9 cellular contexts compared by ENCODE assay signal in genomic region chr16:2904922-2905240, GRCh38. TPM values are rescaled to one million over a fixed set of nuclear protein-coding genes. Genes with fewer than 3 reads are reported as not detected.
A peak's percentile ranks its signal among the peaks of the same experiment; 100 is the strongest.
DNase-seq lines count a peak whose midpoint lies in the region; ATAC-seq and TF ChIP-seq lines count a peak whose summit lies in the region.
"Had no signal": no experiment of that assay in that cellular context is flagged by ENCODE, and none has a peak within 500 bp of the region (broad histone marks: within the 10 kb centered on the region; RNA-seq: fewer than 3 reads in every experiment).

No MANE protein-coding gene starts in this region.

- peaks cover 0 to 2% of the 10 kb centered on the region in 2 donors for H3K27me3 Mint-ChIP-seq in CD8-positive, alpha-beta memory T cell
- H3K27me3 Mint-ChIP-seq in T-helper 17 cell = no peaks in the 10 kb centered on the region

- H3K4me1 ChIP-seq in CD8-positive, alpha-beta memory T cell (ENCODE audit: insufficient read depth, low read length) = peaks cover 10% of the 10 kb centered on the region
- H3K4me1 ChIP-seq in psoas muscle = peaks cover 11% of the 10 kb centered on the region

- intact Hi-C loops in psoas muscle (cut with DNase I) = no loop called here

- CTCF ChIA-PET in CD8-positive, alpha-beta memory T cell (lab: Charles Lee) = no interaction called here

- ATAC-seq in T-helper 17 cell (no peak), psoas muscle (peak in 1 of 4 donors; percentile 0), GM18868 (IDR thresholded peaks at IDR 0.05; ENCODE audit: unreplicated experiment) (no peak)

- peaks cover 0 to 2% (median 0%) of the 10 kb centered on the region in 3 donors for H3K36me3 Mint-ChIP-seq in CD8-positive, alpha-beta memory T cell
- no peaks in the 10 kb centered on the region for H3K36me3 Mint-ChIP-seq in T-helper 17 cell (ENCODE audit: low read depth)

- H3K4me3 ChIP-seq in CD8-positive, alpha-beta memory T cell (ENCODE audit: low read length) = peak overlapping the region; percentile 73
- H3K4me3 ChIP-seq in H7 (ENCODE audit: insufficient read depth, low read depth, low read length) (peak overlapping the region; percentile 91), fibroblast of pulmonary artery (replicated peaks; ENCODE audit: low read depth, low read length) (peak overlapping the region; percentile 80), psoas muscle (peak overlapping the region; percentile 85)

- TF ChIP-seq CTCF in fibroblast of pulmonary artery (IDR thresholded peaks at IDR 0.05; ENCODE audit: low read length, missing control alignments) = no peak
- no peak for TF ChIP-seq CTCF in psoas muscle (IDR thresholded peaks at IDR 0.05)

- POLR2A ChIA-PET in CD8-positive, alpha-beta memory T cell (lab: Charles Lee) = interaction anchor here (1.2 kb wide), 1 partner anchor 22 kb away, joined by 6 read pairs; the partner anchor contains the start of gene FLYWCH2

- H3K9me3 ChIP-seq in CD8-positive, alpha-beta memory T cell (ENCODE audit: low read length) = no peaks in the 10 kb centered on the region
- H3K9me3 ChIP-seq in T-helper 17 cell (ENCODE audit: control insufficient read depth, low read length, poor library complexity, severe bottlenecking) (no peaks in the 10 kb centered on the region), psoas muscle (no peaks in the 10 kb centered on the region)

- WGBS in psoas muscle, 3 donors = 0 to 1% (median 1%) methylated on average over 26 to 32 of the region's 32 CpGs

- peak overlapping the region; percentile 74 for H3K27ac ChIP-seq in CD8-positive, alpha-beta memory T cell (ENCODE audit: low read depth, low read length)
- peak overlapping the region; percentile 87 for H3K27ac ChIP-seq in psoas muscle

- peak overlapping the region; percentile 88 to 96 (median 92) for H3K4me3 Mint-ChIP-seq in CD8-positive, alpha-beta memory T cell
- H3K4me3 Mint-ChIP-seq in T-helper 17 cell = peak overlapping the region; percentile 97

- no peaks in the 10 kb centered on the region for H3K36me3 ChIP-seq in CD8-positive, alpha-beta memory T cell (ENCODE audit: insufficient read depth, low read length)
- H3K36me3 ChIP-seq in H7 (replicated peaks; ENCODE audit: control insufficient read depth, insufficient read depth, low read length) (no peaks in the 10 kb centered on the region), psoas muscle (ENCODE audit: insufficient read depth in 1 of 2, low read depth in 1 of 2) (no peaks in the 10 kb centered on the region)

- peak overlapping the region; percentile 54 to 94 (median 88) for H3K27ac Mint-ChIP-seq in CD8-positive, alpha-beta memory T cell
- peak overlapping the region; percentile 90 for H3K27ac Mint-ChIP-seq in T-helper 17 cell

- H3K9me3 Mint-ChIP-seq in CD8-positive, alpha-beta memory T cell = no peaks in the 10 kb centered on the region

- DNase-seq in CD8-positive, alpha-beta memory T cell = peak in 1 of 5 donors; percentile 33
- DNase-seq in H7 (no peak), T-helper 17 cell (no peak), fibroblast of pulmonary artery (ENCODE audit: low read depth) (no peak), psoas muscle (no peak), NCI-H82 (lab: John Stamatoyannopoulos, UW) (no peak), epidermal melanocyte (ENCODE audit: insufficient read length, low spot score) (no peak)

- no peaks in the 10 kb centered on the region for H3K27me3 ChIP-seq in CD8-positive, alpha-beta memory T cell (ENCODE audit: insufficient read depth, low read length, poor library complexity, severe bottlenecking)
- H3K27me3 ChIP-seq in H7 (ENCODE audit: control insufficient read depth, insufficient read depth, low read length) (no peaks in the 10 kb centered on the region), psoas muscle (ENCODE audit: insufficient read depth in 3 of 3, low read length in 2 of 3) (no peaks in the 10 kb centered on the region)

- H3K4me1 Mint-ChIP-seq in CD8-positive, alpha-beta memory T cell = peaks cover 23 to 28% (median 26%) of the 10 kb centered on the region in 3 donors
- H3K4me1 Mint-ChIP-seq in T-helper 17 cell = peaks cover 23% of the 10 kb centered on the region

RNA-seq across cellular contexts. Expression of gene FLYWCH1, which starts 6.8 kb away (rescaled TPM):
- total RNA-seq in CD8-positive, alpha-beta memory T cell = 10 to 100 TPM; 37.2 to 39.8 TPM
- polyA plus RNA-seq in CD8-positive, alpha-beta memory T cell = 20.9 TPM
- 22.7 and 33.5 TPM in 2 replicates for total RNA-seq in H7 (2014; rRNA removed; shearing (Covaris generic))
- total RNA-seq in T-helper 17 cell (10 to 100 TPM; 41.4 to 97.1 TPM), psoas muscle (10 to 100 TPM; 33.0 to 55.5 (median 40.3) TPM)
- polyA plus RNA-seq in psoas muscle = 10 to 100 TPM; 21.2 to 65.2 (median 24.7) TPM

RNA-seq across cellular contexts. Expression of gene FLYWCH2, which starts 21.9 kb away (rescaled TPM):
- total RNA-seq in CD8-positive, alpha-beta memory T cell = 10 to 100 TPM; 24.7 to 27.2 TPM
- 24.0 TPM for polyA plus RNA-seq in CD8-positive, alpha-beta memory T cell
- total RNA-seq in H7 (2014; rRNA removed; shearing (Covaris generic)) = 55.2 and 94.1 TPM in 2 replicates
- total RNA-seq in T-helper 17 cell (10 to 100 TPM; 11.6 to 15.1 TPM), psoas muscle (10 to 100 TPM; 14.1 to 15.7 (median 15.4) TPM)
- polyA plus RNA-seq in psoas muscle = 10 to 100 TPM; 26.5 to 39.4 (median 35.5) TPM

RNA-seq across cellular contexts. Expression of gene PRSS22, which starts 46.9 kb away (rescaled TPM):
- total RNA-seq in CD8-positive, alpha-beta memory T cell = not detected
- not detected for polyA plus RNA-seq in CD8-positive, alpha-beta memory T cell
- 0.80 and 0.85 TPM in 2 replicates for total RNA-seq in H7 (2014; rRNA removed; shearing (Covaris generic))
- total RNA-seq in T-helper 17 cell (under 1 TPM; 0.37 to 0.92 TPM), psoas muscle (under 1 TPM in 1 of 4 donors, not detected in 3; 0.20 TPM)
- polyA plus RNA-seq in psoas muscle = under 1 TPM in 2 of 3 donors, not detected in 1; 0.07 to 0.13 TPM
- total RNA-seq: LHCN-M2 had no signal

RNA-seq across cellular contexts. Expression of gene KREMEN2, which starts 59.2 kb away (rescaled TPM):
- total RNA-seq in CD8-positive, alpha-beta memory T cell = not detected
- not detected for polyA plus RNA-seq in CD8-positive, alpha-beta memory T cell
- 17.6 and 20.9 TPM in 2 replicates for total RNA-seq in H7 (2014; rRNA removed; shearing (Covaris generic))
- not detected for total RNA-seq in T-helper 17 cell
- not detected for total RNA-seq in psoas muscle
- polyA plus RNA-seq in psoas muscle = under 1 TPM in 2 of 3 donors, not detected in 1; 0.01 to 0.04 TPM
